In the genomic region with DNA sequence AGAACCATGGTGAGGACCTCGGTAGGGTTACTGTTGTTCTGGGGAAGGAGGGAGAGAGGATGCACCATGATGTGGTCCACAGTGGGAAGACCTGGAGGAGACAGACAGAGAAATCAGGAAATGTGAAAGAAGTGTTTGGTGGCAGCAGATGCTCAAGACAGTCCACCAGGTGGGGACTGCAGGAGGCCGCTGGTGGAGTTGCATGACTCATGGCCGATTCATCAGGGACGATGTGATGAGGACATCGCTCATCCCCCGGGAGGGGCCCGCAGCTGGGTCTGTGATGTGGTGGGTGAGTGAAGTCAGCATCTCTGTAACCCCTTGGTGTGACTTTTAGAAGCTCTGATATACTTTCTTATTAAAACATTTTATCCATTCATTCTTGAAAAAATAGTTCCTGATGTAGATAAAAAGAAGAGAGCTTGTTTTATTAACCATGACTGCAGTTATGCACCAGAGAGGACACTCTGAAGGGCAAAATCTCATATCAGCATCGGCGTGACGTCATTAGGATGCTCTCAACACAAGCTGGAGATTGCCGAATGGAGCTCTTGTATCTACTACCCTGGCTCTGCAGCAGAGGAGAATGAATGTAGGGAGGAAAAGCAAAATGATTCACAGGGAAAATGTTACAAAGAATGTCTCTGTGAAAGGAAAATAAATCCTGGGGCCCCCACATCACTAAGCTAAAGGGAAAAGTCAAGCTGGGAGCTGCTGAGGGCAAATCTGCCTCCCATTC, we compare ENCODE assay signal across 7 cellular contexts.
DNase-seq lines count a peak whose midpoint lies in the region; ATAC-seq and TF ChIP-seq lines count a peak whose summit lies in the region.

No MANE protein-coding gene starts in this region.

- 73 to 77% (median 76%) methylated on average over 11 of the region's 11 CpGs for WGBS in ovary, 3 donors

- H3K4me3 ChIP-seq in HEK293 (ENCODE audit: low read depth, low read length): no peak overlapping the region
- no peak overlapping the region for H3K4me3 ChIP-seq in ovary

- H3K27me3 ChIP-seq in ovary: no peaks in the 10 kb centered on the region

- TF ChIP-seq CTCF in HEK293 (tag by site-specific recombination; IDR thresholded peaks at IDR 0.05): peak; percentile 43; the same call in 1 of the 2 replicates
- TF ChIP-seq CTCF in ovary (IDR thresholded peaks at IDR 0.05): no peak

- POLR2A ChIA-PET in HEK293 (lab: Yijun Ruan, JAX): interaction anchor here (1.1 kb wide), 1 partner anchor 112 kb away, joined by 3 read pairs; the partner anchor contains the start of gene RPS6KA2

- DNase-seq in SW 1271 (lab: John Stamatoyannopoulos, UW) (peak; percentile 26 to 66), fibroblast of gingiva (ENCODE audit: low read depth) (peak; percentile 73), ovary (no peak)
- peak; percentile 49 to 58 for DNase-seq in stimulated activated CD4-positive, alpha-beta T cell treated with anti-CD3 and anti-CD28 coated beads, Interleukin-4, amount 100 ng/mL, for 48 hours (ENCODE audit: low read depth in 2 of 2)

- TF ChIP-seq EP300 in ovary (IDR thresholded peaks at IDR 0.05): no peak

- no peak overlapping the region for H3K27ac ChIP-seq in HEK293 (ENCODE audit: extremely low read depth, low read depth, low read length)
- no peak overlapping the region for H3K27ac ChIP-seq in ovary

- intact Hi-C loops in ovary (cut with DNase I): no loop called here

- H3K36me3 ChIP-seq in HEK293 (ENCODE audit: control insufficient read depth in 2 of 2, insufficient read depth in 1 of 2, low read length in 2 of 2) (no peaks in the 10 kb centered on the region), ovary (no peaks in the 10 kb centered on the region)

- CTCF ChIA-PET in HEK293 (lab: Yijun Ruan, JAX): interaction anchor here (0.6 to 1.7 kb wide), 6 partner anchors 20 to 176 kb away, joined by 3 to 4 read pairs (median 3); partner anchors contain the start of gene RPS6KA2

- H3K9me3 ChIP-seq in HEK293 (ENCODE audit: control insufficient read depth, insufficient read depth, low read depth, low read length) (no peaks in the 10 kb centered on the region), ovary (no peaks in the 10 kb centered on the region)

- TF ChIP-seq POLR2A in ovary (IDR thresholded peaks at IDR 0.05): no peak

- H3K4me1 ChIP-seq in HEK293 (ENCODE audit: control insufficient read depth, insufficient read depth, low read length) (no peaks in the 10 kb centered on the region), ovary (ENCODE audit: insufficient read depth) (no peaks in the 10 kb centered on the region)

- no peak for ATAC-seq in GM21367 (IDR thresholded peaks at IDR 0.05; ENCODE audit: unreplicated experiment)
- ATAC-seq in HG02981 (IDR thresholded peaks at IDR 0.05; ENCODE audit: unreplicated experiment): no peak

TF ChIP-seq in HEK293, 187 proteins besides CTCF, POLR2A, EP300 and RAD21 (continues in another document):
- TF ChIP-seq ZNF654 (tag by site-specific recombination; IDR thresholded peaks at IDR 0.05; ENCODE audit: low read depth): peak; percentile 22; the same call in 1 of the 2 replicates
- 0 out of 2 replicates have a peak, but pooled peaks have one; percentile 14 for TF ChIP-seq ZNF184 (tag by site-specific recombination; IDR thresholded peaks at IDR 0.05)
- TF ChIP-seq, protein P1, sequence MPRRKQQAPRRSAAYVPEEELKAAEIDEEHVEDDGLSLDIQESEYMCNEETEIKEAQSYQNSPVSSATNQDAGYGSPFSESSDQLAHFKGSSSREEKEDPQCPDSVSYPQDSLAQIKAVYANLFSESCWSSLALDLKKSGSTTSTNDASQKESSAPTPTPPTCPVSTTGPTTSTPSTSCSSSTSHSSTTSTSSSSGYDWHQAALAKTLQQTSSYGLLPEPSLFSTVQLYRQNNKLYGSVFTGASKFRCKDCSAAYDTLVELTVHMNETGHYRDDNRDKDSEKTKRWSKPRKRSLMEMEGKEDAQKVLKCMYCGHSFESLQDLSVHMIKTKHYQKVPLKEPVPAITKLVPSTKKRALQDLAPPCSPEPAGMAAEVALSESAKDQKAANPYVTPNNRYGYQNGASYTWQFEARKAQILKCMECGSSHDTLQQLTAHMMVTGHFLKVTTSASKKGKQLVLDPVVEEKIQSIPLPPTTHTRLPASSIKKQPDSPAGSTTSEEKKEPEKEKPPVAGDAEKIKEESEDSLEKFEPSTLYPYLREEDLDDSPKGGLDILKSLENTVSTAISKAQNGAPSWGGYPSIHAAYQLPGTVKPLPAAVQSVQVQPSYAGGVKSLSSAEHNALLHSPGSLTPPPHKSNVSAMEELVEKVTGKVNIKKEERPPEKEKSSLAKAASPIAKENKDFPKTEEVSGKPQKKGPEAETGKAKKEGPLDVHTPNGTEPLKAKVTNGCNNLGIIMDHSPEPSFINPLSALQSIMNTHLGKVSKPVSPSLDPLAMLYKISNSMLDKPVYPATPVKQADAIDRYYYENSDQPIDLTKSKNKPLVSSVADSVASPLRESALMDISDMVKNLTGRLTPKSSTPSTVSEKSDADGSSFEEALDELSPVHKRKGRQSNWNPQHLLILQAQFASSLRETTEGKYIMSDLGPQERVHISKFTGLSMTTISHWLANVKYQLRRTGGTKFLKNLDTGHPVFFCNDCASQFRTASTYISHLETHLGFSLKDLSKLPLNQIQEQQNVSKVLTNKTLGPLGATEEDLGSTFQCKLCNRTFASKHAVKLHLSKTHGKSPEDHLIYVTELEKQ (tag by site-specific recombination; IDR thresholded peaks at IDR 0.05; ENCODE audit: borderline replicate concordance): no peak
- TF ChIP-seq ZNF10 (tag by site-specific recombination; IDR thresholded peaks at IDR 0.05): peak; percentile 61; the same call in 1 of the 2 replicates
- TF ChIP-seq, protein P2, sequence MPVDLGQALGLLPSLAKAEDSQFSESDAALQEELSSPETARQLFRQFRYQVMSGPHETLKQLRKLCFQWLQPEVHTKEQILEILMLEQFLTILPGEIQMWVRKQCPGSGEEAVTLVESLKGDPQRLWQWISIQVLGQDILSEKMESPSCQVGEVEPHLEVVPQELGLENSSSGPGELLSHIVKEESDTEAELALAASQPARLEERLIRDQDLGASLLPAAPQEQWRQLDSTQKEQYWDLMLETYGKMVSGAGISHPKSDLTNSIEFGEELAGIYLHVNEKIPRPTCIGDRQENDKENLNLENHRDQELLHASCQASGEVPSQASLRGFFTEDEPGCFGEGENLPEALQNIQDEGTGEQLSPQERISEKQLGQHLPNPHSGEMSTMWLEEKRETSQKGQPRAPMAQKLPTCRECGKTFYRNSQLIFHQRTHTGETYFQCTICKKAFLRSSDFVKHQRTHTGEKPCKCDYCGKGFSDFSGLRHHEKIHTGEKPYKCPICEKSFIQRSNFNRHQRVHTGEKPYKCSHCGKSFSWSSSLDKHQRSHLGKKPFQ (tag by site-specific recombination; IDR thresholded peaks at IDR 0.05): no peak
- peak; percentile 75 for TF ChIP-seq ZIC2 (tag by site-specific recombination; IDR thresholded peaks at IDR 0.05)
- peak; percentile 60; the same call in 1 of the 2 replicates for TF ChIP-seq ZNF629 (tag by site-specific recombination; IDR thresholded peaks at IDR 0.05)
- TF ChIP-seq ZEB2 (tag by site-specific recombination; IDR thresholded peaks at IDR 0.05): 0 out of 2 replicates have a peak, but pooled peaks have one; percentile 17
- peak; percentile 62 for TF ChIP-seq GLIS1 (tag by site-specific recombination; IDR thresholded peaks at IDR 0.05)
- TF ChIP-seq ZNF548 (tag by site-specific recombination; IDR thresholded peaks at IDR 0.05): no peak
- TF ChIP-seq GLIS2 (tag by site-specific recombination; IDR thresholded peaks at IDR 0.05): peak; percentile 52; the same call in 1 of the 2 replicates
- no peak for TF ChIP-seq ZNF670 (tag by site-specific recombination; IDR thresholded peaks at IDR 0.05; ENCODE audit: low read depth)
- no peak for TF ChIP-seq ZBTB8A (tag by site-specific recombination; IDR thresholded peaks at IDR 0.05)
- TF ChIP-seq ZNF266 (tag by site-specific recombination; IDR thresholded peaks at IDR 0.05; ENCODE audit: low read depth): no peak
- no peak for TF ChIP-seq ZBTB17 (tag by site-specific recombination; IDR thresholded peaks at IDR 0.05)
- TF ChIP-seq ZNF692 (tag by site-specific recombination; IDR thresholded peaks at IDR 0.05): peak; percentile 40; the same call in 1 of the 2 replicates

Comparison
In these comparisons a context has a peak if more than half of its experiments do, and no peak if none do; other contexts are left out.
1. DNase-seq: peak in SW 1271 (2 of 2), fibroblast of gingiva (single experiment) and stimulated activated CD4-positive, alpha-beta T cell treated with anti-CD3 and anti-CD28 coated beads, Interleukin-4, amount 100 ng/mL, for 48 hours (2 of 2); none in ovary (0 of 5).